Comparison of ENCODE assay signal across 18 cellular contexts in genomic region chr10:124624875-124625274, GRCh38.
DNase-seq lines count a peak whose midpoint lies in the region; ATAC-seq lines count a peak whose summit lies in the region.
"Had no signal": no experiment of that assay in that cellular context is flagged by ENCODE, and none has a peak within 500 bp of the region (broad histone marks: within the 10 kb centered on the region; RNA-seq: fewer than 3 reads in every experiment).

No MANE protein-coding gene starts in this region.

- peaks cover 29% of the 10 kb centered on the region for H3K36me3 Mint-ChIP-seq in stimulated activated effector memory CD8-positive, alpha-beta T cell treated with anti-CD3 and anti-CD28 coated beads, Interleukin-12 subunit alpha, Interleukin-12 subunit beta, amount 100 ng/mL, for 72 hours

- DNase-seq in NCI-H1436 (lab: John Stamatoyannopoulos, UW), result peak; percentile 38
- no peak for DNase-seq in NCI-H1436 treated with DMSO at 0.1 percent for 48 hours (lab: John Stamatoyannopoulos, UW)
- DNase-seq in NCI-H2107 treated with DMSO at 0.1 percent for 48 hours (lab: John Stamatoyannopoulos, UW; ENCODE audit: unreplicated experiment), result peak; percentile 52
- no peak for DNase-seq in stimulated activated effector memory CD8-positive, alpha-beta T cell treated with anti-CD3 and anti-CD28 coated beads, Interleukin-12 subunit alpha, Interleukin-12 subunit beta, amount 100 ng/mL, for 72 hours (ENCODE audit: low spot score in 2 of 2)
- DNase-seq in activated CD8-positive, alpha-beta memory T cell treated with anti-CD3 and anti-CD28 coated beads, Interleukin-2, amount 50 U/mL, for 48 hours, result no peak
- DNase-seq: activated naive CD4-positive, alpha-beta T cell; IMR-90; NCI-H1694 treated with DMSO at 0.1 percent for 48 hours; NK-92 treated with Interleukin-12 subunit alpha and Interleukin-12 subunit beta, amount 100 ng/mL, for 24 hours; SHP77 treated with DMSO at 0.1 percent for 48 hours; small intestine had no signal

- peaks cover 75% of the 10 kb centered on the region for H3K4me1 Mint-ChIP-seq in stimulated activated effector memory CD8-positive, alpha-beta T cell treated with anti-CD3 and anti-CD28 coated beads, Interleukin-12 subunit alpha, Interleukin-12 subunit beta, amount 100 ng/mL, for 72 hours

- no peak for ATAC-seq in stimulated activated effector memory CD8-positive, alpha-beta T cell treated with anti-CD3 and anti-CD28 coated beads, Interleukin-12 subunit alpha, Interleukin-12 subunit beta, amount 100 ng/mL, for 72 hours
- ATAC-seq in GM19455 (IDR thresholded peaks at IDR 0.05; ENCODE audit: unreplicated experiment) (no peak), HG02623 (IDR thresholded peaks at IDR 0.05; ENCODE audit: unreplicated experiment) (no peak)
- ATAC-seq: A549 had no signal

- no peak overlapping the region for H3K4me3 Mint-ChIP-seq in stimulated activated effector memory CD8-positive, alpha-beta T cell treated with anti-CD3 and anti-CD28 coated beads, Interleukin-12 subunit alpha, Interleukin-12 subunit beta, amount 100 ng/mL, for 72 hours
- H3K4me3 Mint-ChIP-seq: central memory CD8-positive, alpha-beta T cell had no signal

- H3K27ac ChIP-seq in cingulate gyrus (ENCODE audit: low read depth, low read length), result peak overlapping the region; percentile 60
- H3K27ac ChIP-seq: A549, epithelial cell of prostate, thoracic aorta had no signal

- H3K9me3 Mint-ChIP-seq in stimulated activated effector memory CD8-positive, alpha-beta T cell treated with anti-CD3 and anti-CD28 coated beads, Interleukin-12 subunit alpha, Interleukin-12 subunit beta, amount 100 ng/mL, for 72 hours, result no peaks in the 10 kb centered on the region
- H3K9me3 Mint-ChIP-seq: central memory CD8-positive, alpha-beta T cell had no signal

- H3K27ac Mint-ChIP-seq in stimulated activated effector memory CD8-positive, alpha-beta T cell treated with anti-CD3 and anti-CD28 coated beads, Interleukin-12 subunit alpha, Interleukin-12 subunit beta, amount 100 ng/mL, for 72 hours, result peak overlapping the region; percentile 45

Comparison
In these comparisons a context has a peak if more than half of its experiments do, and no peak if none do; other contexts are left out.
1. DNase-seq: peak in NCI-H1436 (single experiment) and NCI-H2107 treated with DMSO at 0.1 percent for 48 hours (single experiment); none in NCI-H1436 treated with DMSO at 0.1 percent for 48 hours (single experiment), stimulated activated effector memory CD8-positive, alpha-beta T cell treated with anti-CD3 and anti-CD28 coated beads, Interleukin-12 subunit alpha, Interleukin-12 subunit beta, amount 100 ng/mL, for 72 hours (0 of 2) and activated CD8-positive, alpha-beta memory T cell treated with anti-CD3 and anti-CD28 coated beads, Interleukin-2, amount 50 U/mL, for 48 hours (single experiment).